26 cellular contexts compared by ENCODE assay signal in genomic region chr17:73622381-73622780, GRCh38. TPM values are rescaled to one million over a fixed set of nuclear protein-coding genes. Genes with fewer than 3 reads are reported as not detected.
"Had no signal": no experiment of that assay in that cellular context is flagged by ENCODE, and none has a peak within 500 bp of the region (broad histone marks: within the 10 kb centered on the region; RNA-seq: fewer than 3 reads in every experiment).

No MANE protein-coding gene starts in this region.

- H3K9me3 Mint-ChIP-seq: effector memory CD8-positive, alpha-beta T cell had no signal

- H3K4me3 Mint-ChIP-seq: effector memory CD8-positive, alpha-beta T cell; naive thymus-derived CD8-positive, alpha-beta T cell; nephron progenitor cell had no signal

- H3K27me3 ChIP-seq: esophagus squamous epithelium, heart right ventricle, left lung, pancreas, right lobe of liver, thyroid gland had no signal

- H3K36me3 ChIP-seq: esophagus squamous epithelium, heart right ventricle, left lung, pancreas, right lobe of liver, stomach, thyroid gland had no signal

- H3K4me3 ChIP-seq: esophagus squamous epithelium, heart right ventricle, left lung, pancreas, right lobe of liver, stomach, thyroid gland had no signal

- DNase-seq: cortex of kidney; effector memory CD8-positive, alpha-beta T cell; esophagus squamous epithelium; foreskin melanocyte; glutamatergic neuron; heart right ventricle; hippocampal formation; left cardiac atrium; left lung; mesendoderm; naive thymus-derived CD8-positive, alpha-beta T cell; nephron progenitor cell; occipital lobe; pancreas; right lobe of liver; small intestine; stimulated activated CD4-positive, alpha-beta T cell treated with anti-CD3 and anti-CD28 coated beads, Interleukin-15, amount 100 ng/mL, for 24 hours; stimulated activated CD4-positive, alpha-beta T cell treated with anti-CD3 and anti-CD28 coated beads, Interleukin-2, amount 100 ng/mL, for 48 hours; stimulated activated naive CD4-positive, alpha-beta T cell; stomach; thyroid gland had no signal

- H3K27ac ChIP-seq: esophagus squamous epithelium, heart right ventricle, left lung, pancreas, right lobe of liver, stomach, thyroid gland had no signal

- H3K27ac Mint-ChIP-seq: effector memory CD8-positive, alpha-beta T cell; nephron progenitor cell had no signal

- ATAC-seq: effector memory CD8-positive, alpha-beta T cell; heart right ventricle; left cardiac atrium; left lung; naive thymus-derived CD8-positive, alpha-beta T cell; pancreas; right lobe of liver had no signal

- H3K27me3 Mint-ChIP-seq: naive thymus-derived CD8-positive, alpha-beta T cell had no signal

- H3K9me3 ChIP-seq: esophagus squamous epithelium, left lung, pancreas, right lobe of liver, thyroid gland had no signal

- H3K4me1 ChIP-seq: left lung, pancreas, right lobe of liver, stomach had no signal

- FAIRE-seq: endometrium, islet of Langerhans, pancreas, small intestine had no signal

RNA-seq across cellular contexts. Expression of gene SDK2, which starts 21.9 kb away (rescaled TPM):
- total RNA-seq: dermis microvascular lymphatic vessel endothelial cell, lung microvascular endothelial cell, myocyte had no signal
